Comparison of ENCODE assay signal across 8 cellular contexts in the genomic region with DNA sequence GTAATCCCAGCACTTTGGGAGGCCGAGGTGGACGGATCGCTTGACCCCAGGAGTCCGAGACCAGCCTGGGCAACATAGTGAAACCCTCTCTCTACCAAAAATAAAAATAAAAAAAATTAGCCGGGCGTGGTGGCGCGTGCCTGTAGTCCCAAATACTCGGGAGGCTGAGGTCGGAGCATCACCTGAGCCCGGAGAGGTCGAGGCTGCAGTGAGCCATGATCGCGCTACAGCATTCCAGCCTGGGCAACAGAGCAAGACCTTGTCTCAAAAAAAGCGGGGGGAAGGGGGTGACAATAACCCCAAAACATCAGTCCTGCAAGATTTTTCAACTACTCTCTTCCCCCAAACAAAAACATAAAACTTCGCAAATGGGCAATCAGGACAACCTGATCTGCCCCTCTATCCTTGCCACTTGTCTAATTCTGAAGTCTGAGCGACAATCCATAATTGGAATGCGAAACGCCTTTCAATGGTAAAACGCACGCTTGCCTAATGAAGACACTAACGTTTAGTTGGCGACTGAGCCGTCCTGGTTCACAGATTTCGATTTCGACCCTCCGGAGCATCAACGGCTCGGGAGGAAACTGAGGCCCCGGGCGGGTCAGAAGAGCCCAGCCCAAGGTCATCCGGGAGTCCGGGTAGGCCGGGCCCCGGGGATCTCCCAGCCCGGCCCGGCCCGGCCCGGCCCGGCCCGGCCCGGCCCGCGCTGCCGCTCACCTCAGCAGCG. TPM values are rescaled to one million over a fixed set of nuclear protein-coding genes. Genes with fewer than 3 reads are reported as not detected.
DNase-seq lines count a peak whose midpoint lies in the region; ATAC-seq and TF ChIP-seq lines count a peak whose summit lies in the region.

No MANE protein-coding gene starts in this region.

- POLR2A ChIA-PET in activated CD4-positive, alpha-beta T cell treated with anti-CD3 and anti-CD28 coated beads, Interleukin-2, amount 10 ng/mL, durations not matched to agents 7 days and 5 days (lab: Charles Lee): no interaction called here

- CTCF ChIA-PET in activated CD4-positive, alpha-beta T cell treated with anti-CD3 and anti-CD28 coated beads, Interleukin-2, amount 10 ng/mL, durations not matched to agents 7 days and 5 days (lab: Charles Lee): interaction anchor here (0.6 to 1.6 kb wide), 2 partner anchors 8 to 66 kb away, joined by 3 to 8 read pairs; no protein-coding TSS in a partner anchor

- no peak for TF ChIP-seq CTCF in fibroblast of pulmonary artery (IDR thresholded peaks at IDR 0.05; ENCODE audit: low read length, missing control alignments)
- TF ChIP-seq CTCF in retinal pigment epithelial cell (conservative IDR thresholded peaks at IDR 0.05; ENCODE audit: low read depth, low read length): no peak

- peaks cover 16% of the 10 kb centered on the region for H3K4me1 ChIP-seq in SJSA1 (replicated peaks)

- peak overlapping the region; percentile 76 for H3K4me3 Mint-ChIP-seq in activated CD4-positive, alpha-beta T cell treated with anti-CD3 and anti-CD28 coated beads, Interleukin-2, amount 10 ng/mL, durations not matched to agents 7 days and 5 days

- H3K4me1 Mint-ChIP-seq in activated CD4-positive, alpha-beta T cell treated with anti-CD3 and anti-CD28 coated beads, Interleukin-2, amount 10 ng/mL, durations not matched to agents 7 days and 5 days: peaks cover 21% of the 10 kb centered on the region

- H3K27me3 Mint-ChIP-seq in activated CD4-positive, alpha-beta T cell treated with anti-CD3 and anti-CD28 coated beads, Interleukin-2, amount 10 ng/mL, durations not matched to agents 7 days and 5 days: no peaks in the 10 kb centered on the region

- peaks cover 9% of the 10 kb centered on the region for H3K9me3 Mint-ChIP-seq in activated CD4-positive, alpha-beta T cell treated with anti-CD3 and anti-CD28 coated beads, Interleukin-2, amount 10 ng/mL, durations not matched to agents 7 days and 5 days

- peaks cover 45% of the 10 kb centered on the region for H3K36me3 ChIP-seq in SJSA1

- peaks cover 10% of the 10 kb centered on the region for H3K36me3 Mint-ChIP-seq in activated CD4-positive, alpha-beta T cell treated with anti-CD3 and anti-CD28 coated beads, Interleukin-2, amount 10 ng/mL, durations not matched to agents 7 days and 5 days (ENCODE audit: low read depth)

- H3K9me3 ChIP-seq in SJSA1 (replicated peaks): no peaks in the 10 kb centered on the region

- no peak for DNase-seq in activated CD4-positive, alpha-beta T cell treated with anti-CD3 and anti-CD28 coated beads, Interleukin-2, amount 10 ng/mL, durations not matched to agents 7 days and 5 days
- DNase-seq in activated CD4-positive, alpha-beta T cell treated with anti-CD3 and anti-CD28 coated beads, Interleukin-2, amount 50 U/mL, for 4 hours: no peak
- DNase-seq in SJSA1 (ENCODE audit: low read depth in 1 of 2, low spot score in 2 of 2) (no peak), fibroblast of pulmonary artery (ENCODE audit: low read depth) (no peak), retinal pigment epithelial cell (ENCODE audit: low read depth) (no peak)
- DNase-seq in activated effector memory CD4-positive, alpha-beta T cell treated with Interleukin-2 at 50 U/mL for 16 hours: no peak

- H3K27ac Mint-ChIP-seq in activated CD4-positive, alpha-beta T cell treated with anti-CD3 and anti-CD28 coated beads, Interleukin-2, amount 10 ng/mL, durations not matched to agents 7 days and 5 days: peak overlapping the region; percentile 87

- H3K27me3 ChIP-seq in SJSA1 (replicated peaks): no peaks in the 10 kb centered on the region

- ATAC-seq in HG03378 (IDR thresholded peaks at IDR 0.05; ENCODE audit: unreplicated experiment) (no peak), HG03280 (IDR thresholded peaks at IDR 0.05; ENCODE audit: unreplicated experiment) (no peak)

- H3K27ac ChIP-seq in SJSA1: peak overlapping the region; percentile 70

- peak overlapping the region; percentile 95 for H3K4me3 ChIP-seq in SJSA1
- H3K4me3 ChIP-seq in fibroblast of pulmonary artery (replicated peaks; ENCODE audit: low read depth, low read length): peak overlapping the region; percentile 91
- peak overlapping the region; percentile 92 for H3K4me3 ChIP-seq in retinal pigment epithelial cell (ENCODE audit: low read length)

RNA-seq across cellular contexts. Expression of a gene that starts 0.9 kb away (rescaled TPM):
- 10 to 100 TPM; 50.4 to 61.0 TPM for total RNA-seq in activated CD4-positive, alpha-beta T cell treated with anti-CD3 and anti-CD28 coated beads, Interleukin-2, amount 10 ng/mL, durations not matched to agents 7 days and 5 days
- 100 and 122 TPM in 2 replicates for total RNA-seq in SJSA1 (2014; rRNA removed; shearing (Covaris generic))

RNA-seq across cellular contexts. Expression of a gene that starts 41.2 kb away (rescaled TPM):
- total RNA-seq in activated CD4-positive, alpha-beta T cell treated with anti-CD3 and anti-CD28 coated beads, Interleukin-2, amount 10 ng/mL, durations not matched to agents 7 days and 5 days: 10 to 100 TPM in 1 of 2 experiments, 1 to 10 TPM in 1; 9.4 to 12.5 TPM
- 0.38 and 2.2 TPM in 2 replicates for total RNA-seq in SJSA1 (2014; rRNA removed; shearing (Covaris generic))

RNA-seq across cellular contexts. Expression of a gene that starts 54.8 kb away (rescaled TPM):
- 10 to 100 TPM; 21.5 to 24.5 TPM for total RNA-seq in activated CD4-positive, alpha-beta T cell treated with anti-CD3 and anti-CD28 coated beads, Interleukin-2, amount 10 ng/mL, durations not matched to agents 7 days and 5 days
- total RNA-seq in SJSA1 (2014; rRNA removed; shearing (Covaris generic)): 22.7 and 29.0 TPM in 2 replicates
